ENCODE assay signal across 9 cellular contexts in genomic region chr9:114098021-114098659, GRCh38. TPM values are rescaled to one million over a fixed set of nuclear protein-coding genes. Genes with fewer than 3 reads are reported as not detected.
DNase-seq lines count a peak whose midpoint lies in the region; ATAC-seq and TF ChIP-seq lines count a peak whose summit lies in the region.
"Had no signal": no experiment of that assay in that cellular context is flagged by ENCODE, and none has a peak within 500 bp of the region (broad histone marks: within the 10 kb centered on the region; RNA-seq: fewer than 3 reads in every experiment).

No MANE protein-coding gene starts in this region.

- H3K9me3 Mint-ChIP-seq in naive thymus-derived CD4-positive, alpha-beta T cell = peaks cover 0 to 18% (median 5%) of the 10 kb centered on the region in 11 donors

- POLR2A ChIA-PET in naive thymus-derived CD4-positive, alpha-beta T cell (lab: Charles Lee) = no interaction called here

- H3K36me3 ChIP-seq in ES-I3 (ENCODE audit: insufficient read depth, low read length) = no peaks in the 10 kb centered on the region
- no peaks in the 10 kb centered on the region for H3K36me3 ChIP-seq in naive thymus-derived CD4-positive, alpha-beta T cell (ENCODE audit: control insufficient read depth in 2 of 3, insufficient read depth in 3 of 3, low read length in 3 of 3)

- H3K9ac ChIP-seq in ES-I3 (ENCODE audit: low read depth, low read length) = peak overlapping the region; percentile 72

- DNase-seq in NCI-H748 treated with DMSO at 0.1 percent for 48 hours (lab: John Stamatoyannopoulos, UW) (peak; percentile 53), erythroblast (lab: John Stamatoyannopoulos, UW) (peak; percentile 41 to 46), HPDE6-E6E7 (ENCODE audit: extremely low spot score) (no peak)
- peak in 5 of 9 donors; percentile 4 to 42 (median 12) for DNase-seq in naive thymus-derived CD4-positive, alpha-beta T cell

- intact Hi-C loops in naive thymus-derived CD4-positive, alpha-beta T cell (cut with micrococcal nuclease) = no loop called here

- no peak overlapping the region for H3K4me3 ChIP-seq in naive thymus-derived CD4-positive, alpha-beta T cell (ENCODE audit: low read length)

- H3K27me3 Mint-ChIP-seq in naive thymus-derived CD4-positive, alpha-beta T cell = peaks cover 44 to 51% (median 48%) of the 10 kb centered on the region in 5 donors

- H3K27me3 ChIP-seq in naive thymus-derived CD4-positive, alpha-beta T cell (ENCODE audit: control insufficient read depth in 2 of 2, insufficient read depth in 2 of 2, low read length in 2 of 2) = peaks cover 0 to 8% of the 10 kb centered on the region in 2 donors

- no peak overlapping the region for H3K27ac Mint-ChIP-seq in naive thymus-derived CD4-positive, alpha-beta T cell
- H3K27ac Mint-ChIP-seq: IgD-negative memory B cell had no signal

- H3K27ac ChIP-seq in naive thymus-derived CD4-positive, alpha-beta T cell (ENCODE audit: low read depth, low read length) = no peak overlapping the region

- peaks cover 2 to 15% (median 13%) of the 10 kb centered on the region in 7 donors for H3K4me1 Mint-ChIP-seq in naive thymus-derived CD4-positive, alpha-beta T cell

- peak overlapping the region in 6 of 10 donors; percentile 16 to 71 (median 62) for H3K4me3 Mint-ChIP-seq in naive thymus-derived CD4-positive, alpha-beta T cell

- TF ChIP-seq POLR2A in erythroblast (IDR thresholded peaks at IDR 0.05; ENCODE audit: low read length) = no peak

- CTCF ChIA-PET in naive thymus-derived CD4-positive, alpha-beta T cell (lab: Charles Lee) = interaction anchor here (0.6 kb wide), 1 partner anchor 1320 kb away, joined by 3 read pairs; no protein-coding TSS in a partner anchor

- H3K9me3 ChIP-seq in ES-I3 (ENCODE audit: control insufficient read depth, insufficient read depth, low read length) = no peaks in the 10 kb centered on the region; the same call in none of the 2 replicates
- peaks cover 0 to 4% (median 0%) of the 10 kb centered on the region in 3 experiments for H3K9me3 ChIP-seq in naive thymus-derived CD4-positive, alpha-beta T cell (ENCODE audit: control insufficient read depth in 2 of 3, low read length in 3 of 3)

- ATAC-seq in naive thymus-derived CD4-positive, alpha-beta T cell = peak; percentile 71
- ATAC-seq in activated CD4-positive, CD25-positive, alpha-beta regulatory T cell treated with anti-CD3 and anti-CD28 coated beads, Interleukin-2, amount 50 U/mL, for 24 hours = no peak
- no peak for ATAC-seq in GM21381 (IDR thresholded peaks at IDR 0.05; ENCODE audit: unreplicated experiment)
- ATAC-seq in HG02642 (IDR thresholded peaks at IDR 0.05; ENCODE audit: poor library complexity, unreplicated experiment) = no peak

- peaks cover 0 to 7% (median 0%) of the 10 kb centered on the region in 5 donors for H3K36me3 Mint-ChIP-seq in naive thymus-derived CD4-positive, alpha-beta T cell

- no peaks in the 10 kb centered on the region; the same call in 1 of the 2 replicates for H3K4me1 ChIP-seq in ES-I3 (ENCODE audit: insufficient read depth, low read length)
- no peaks in the 10 kb centered on the region for H3K4me1 ChIP-seq in naive thymus-derived CD4-positive, alpha-beta T cell (ENCODE audit: control insufficient read depth in 2 of 2, insufficient read depth in 2 of 2, low read length in 2 of 2)

RNA-seq across cellular contexts. Expression of gene KIF12, which starts 1.0 kb away (rescaled TPM):
- total RNA-seq in naive thymus-derived CD4-positive, alpha-beta T cell = not detected
- not detected for polyA plus RNA-seq in naive thymus-derived CD4-positive, alpha-beta T cell
- polyA plus RNA-seq: IgD-negative memory B cell had no signal

RNA-seq across cellular contexts. Expression of gene AMBP, which starts 20.0 kb away (rescaled TPM):
- total RNA-seq in naive thymus-derived CD4-positive, alpha-beta T cell = not detected
- polyA plus RNA-seq in naive thymus-derived CD4-positive, alpha-beta T cell = not detected
- polyA plus RNA-seq: IgD-negative memory B cell had no signal

RNA-seq across cellular contexts. Expression of gene COL27A1, which starts 57.2 kb away (rescaled TPM):
- total RNA-seq in naive thymus-derived CD4-positive, alpha-beta T cell = 1 to 10 TPM; 1.2 to 2.4 (median 1.9) TPM
- polyA plus RNA-seq in naive thymus-derived CD4-positive, alpha-beta T cell = not detected
- polyA plus RNA-seq: IgD-negative memory B cell had no signal
